10 cellular contexts compared by ENCODE assay signal in genomic region chr5:88827997-88828396, GRCh38. TPM values are rescaled to one million over a fixed set of nuclear protein-coding genes. Genes with fewer than 3 reads are reported as not detected.
DNase-seq lines count a peak whose midpoint lies in the region; ATAC-seq, FAIRE-seq and TF ChIP-seq lines count a peak whose summit lies in the region.
"Had no signal": no experiment of that assay in that cellular context is flagged by ENCODE, and none has a peak within 500 bp of the region (broad histone marks: within the 10 kb centered on the region; RNA-seq: fewer than 3 reads in every experiment).

No MANE protein-coding gene starts in this region.

- no peaks in the 10 kb centered on the region for H3K9me3 ChIP-seq in Panc1 (ENCODE audit: control insufficient read depth, insufficient read depth, low read depth, low read length)
- H3K9me3 ChIP-seq: left lung had no signal

- POLR2A ChIA-PET in Panc1 (lab: Charles Lee): no interaction called here

- H3K4me1 ChIP-seq in Panc1 (ENCODE audit: control insufficient read depth, insufficient read depth, low read length): peaks cover 38% of the 10 kb centered on the region

- FAIRE-seq in GM19239 (lab: Jason Lieb, UNC): no peak

- CTCF ChIA-PET in Panc1 (lab: Charles Lee): no interaction called here

- peak overlapping the region; percentile 87 for H3K27ac Mint-ChIP-seq in HFFc6
- peak overlapping the region; percentile 99 for H3K27ac Mint-ChIP-seq in endothelial cell (ENCODE audit: unreplicated experiment)
- H3K27ac Mint-ChIP-seq in stimulated activated naive CD8-positive, alpha-beta T cell treated with anti-CD3 and anti-CD28 coated beads, Interleukin-15, Interleukin-2, amounts not matched to agents 100 ng/mL and 50 ng/mL, for 24 hours: peak overlapping the region; percentile 95

- H3K36me3 Mint-ChIP-seq in HFFc6 (ENCODE audit: low read depth) (no peaks in the 10 kb centered on the region), endothelial cell (ENCODE audit: low read depth, unreplicated experiment) (peaks cover 5% of the 10 kb centered on the region)
- H3K36me3 Mint-ChIP-seq in stimulated activated naive CD8-positive, alpha-beta T cell treated with anti-CD3 and anti-CD28 coated beads, Interleukin-15, Interleukin-2, amounts not matched to agents 100 ng/mL and 50 ng/mL, for 24 hours (ENCODE audit: low read depth): no peaks in the 10 kb centered on the region

- H3K4me3 Mint-ChIP-seq in HFFc6 (peak overlapping the region; percentile 73), endothelial cell (ENCODE audit: unreplicated experiment) (peak overlapping the region; percentile 85)
- H3K4me3 Mint-ChIP-seq in stimulated activated naive CD8-positive, alpha-beta T cell treated with anti-CD3 and anti-CD28 coated beads, Interleukin-15, Interleukin-2, amounts not matched to agents 100 ng/mL and 50 ng/mL, for 24 hours: peak overlapping the region; percentile 74

- H3K9me3 Mint-ChIP-seq in HFFc6 (no peaks in the 10 kb centered on the region), endothelial cell (ENCODE audit: unreplicated experiment) (no peaks in the 10 kb centered on the region)
- H3K9me3 Mint-ChIP-seq in stimulated activated naive CD8-positive, alpha-beta T cell treated with anti-CD3 and anti-CD28 coated beads, Interleukin-15, Interleukin-2, amounts not matched to agents 100 ng/mL and 50 ng/mL, for 24 hours: peaks cover 8% of the 10 kb centered on the region

- peak overlapping the region; percentile 91 for H3K27ac ChIP-seq in Panc1 (ENCODE audit: low read length)

- H3K27me3 ChIP-seq in Panc1 (ENCODE audit: control insufficient read depth, insufficient read depth, low read length): no peaks in the 10 kb centered on the region
- H3K27me3 ChIP-seq: left lung had no signal

- no peaks in the 10 kb centered on the region; the same call in 1 of the 2 replicates for H3K36me3 ChIP-seq in Panc1 (ENCODE audit: control insufficient read depth, insufficient read depth, low read length)
- H3K36me3 ChIP-seq: left lung had no signal

- TF ChIP-seq CTCF in HFFc6 (IDR thresholded peaks at IDR 0.05) (no peak), Panc1 (IDR thresholded peaks at IDR 0.05) (no peak), endothelial cell (IDR thresholded peaks at IDR 0.05; ENCODE audit: unreplicated experiment) (no peak)

- ATAC-seq in Panc1: no peak
- no peak for ATAC-seq in HG03378 (IDR thresholded peaks at IDR 0.05; ENCODE audit: unreplicated experiment)
- ATAC-seq in HG03442 (IDR thresholded peaks at IDR 0.05; ENCODE audit: unreplicated experiment): no peak

- intact Hi-C loops in Panc1 (cut with micrococcal nuclease; ENCODE audit: unreplicated experiment): loop anchor here (5.0 kb wide), 1 partner anchor 54 kb away; the partner anchor contains the start of gene MEF2C

- peaks cover 66% of the 10 kb centered on the region for H3K4me1 Mint-ChIP-seq in HFFc6 (ENCODE audit: low read depth)
- peaks cover 71% of the 10 kb centered on the region for H3K4me1 Mint-ChIP-seq in endothelial cell (ENCODE audit: unreplicated experiment)
- peaks cover 81% of the 10 kb centered on the region for H3K4me1 Mint-ChIP-seq in stimulated activated naive CD8-positive, alpha-beta T cell treated with anti-CD3 and anti-CD28 coated beads, Interleukin-15, Interleukin-2, amounts not matched to agents 100 ng/mL and 50 ng/mL, for 24 hours (ENCODE audit: low read depth)

- H3K4me3 ChIP-seq in Panc1 (ENCODE audit: low read depth in 2 of 2, low read length in 2 of 2): no peak overlapping the region
- H3K4me3 ChIP-seq: left lung had no signal

- H3K27me3 Mint-ChIP-seq in HFFc6 (ENCODE audit: insufficient read depth): no peaks in the 10 kb centered on the region
- peaks cover 6% of the 10 kb centered on the region for H3K27me3 Mint-ChIP-seq in endothelial cell (ENCODE audit: unreplicated experiment)
- peaks cover 9% of the 10 kb centered on the region for H3K27me3 Mint-ChIP-seq in stimulated activated naive CD8-positive, alpha-beta T cell treated with anti-CD3 and anti-CD28 coated beads, Interleukin-15, Interleukin-2, amounts not matched to agents 100 ng/mL and 50 ng/mL, for 24 hours

- BruUV-seq in Panc1 (replicated peaks; lab: Mats Ljungman, UMichigan): no TSS peak

- in situ Hi-C loops in Panc1 (cut with HindIII; ENCODE audit: low pct_unique_long_range_greater_than_20kb, low sequenced_read_pairs): no loop called here

- DNase-seq in HFFc6 (no peak), Panc1 (ENCODE audit: low read depth, low spot score) (no peak), endothelial cell (ENCODE audit: low spot score) (no peak), GM19239 (ENCODE audit: insufficient read length, low spot score) (no peak)
- DNase-seq: activated gamma-delta T cell, NCI-H446 had no signal

RNA-seq across cellular contexts. Expression of gene MEF2C, which starts 55.0 kb away (rescaled TPM):
- total RNA-seq in HFFc6 (2021; fragmentation: NEBNext Ultra II Directional; extraction: Animal tissue kit (Norgen Biotek cat#: 25700)): 10 to 100 TPM in 1 of 6 experiments, 1 to 10 TPM in 5; 3.6 to 12.6 (median 9.2) TPM
- total RNA-seq in Panc1 (2021; ENCODE audit: unreplicated experiment) (9.9 TPM), endothelial cell (ENCODE audit: unreplicated experiment) (134 TPM)
- polyA plus RNA-seq in Panc1 (2012; ENCODE audit: insufficient read length): 6.6 TPM
